20 cellular contexts compared by ENCODE assay signal in genomic region chr2:181170256-181170655, GRCh38.
A peak's percentile ranks its signal among the peaks of the same experiment; 100 is the strongest.
DNase-seq lines count a peak whose midpoint lies in the region; ATAC-seq and TF ChIP-seq lines count a peak whose summit lies in the region.
"Had no signal": no experiment of that assay in that cellular context is flagged by ENCODE, and none has a peak within 500 bp of the region (broad histone marks: within the 10 kb centered on the region; RNA-seq: fewer than 3 reads in every experiment).

No MANE protein-coding gene starts in this region.

- H3K4me3 ChIP-seq in GM23338: no peak overlapping the region
- H3K4me3 ChIP-seq: sigmoid colon, thyroid gland had no signal

- no peaks in the 10 kb centered on the region for H3K27me3 ChIP-seq in GM23338 (ENCODE audit: insufficient read depth)
- H3K27me3 ChIP-seq: sigmoid colon, thyroid gland had no signal

- TF ChIP-seq CTCF in GM23338 (conservative IDR thresholded peaks at IDR 0.05; ENCODE audit: low read depth in 2 of 2): no peak

- no peaks in the 10 kb centered on the region for H3F3A ChIP-seq in GM23338 (replicated peaks; ENCODE audit: low read depth)

- H3K36me3 Mint-ChIP-seq in activated naive CD8-positive, alpha-beta T cell: peaks cover 24% of the 10 kb centered on the region
- H3K36me3 Mint-ChIP-seq in activated naive CD8-positive, alpha-beta T cell treated with anti-CD3 and anti-CD28 coated beads for 36 hours: peaks cover 40% of the 10 kb centered on the region
- peaks cover 26% of the 10 kb centered on the region; the same call in 2 of the 3 replicates for H3K36me3 Mint-ChIP-seq in GM23338 (ENCODE audit: low read depth)
- H3K36me3 Mint-ChIP-seq in activated T-helper 2 cell treated with anti-CD3 and anti-CD28 coated beads, Interferon-gamma antibody, Interleukin-2, Interleukin-4, amounts not matched to agents 10 μg/mL and 5 μg/mL and 100 μg/mL, durations not matched to agents 14 hours and 24 hours and 36 hours (ENCODE audit: low read depth): peaks cover 46% of the 10 kb centered on the region
- H3K36me3 Mint-ChIP-seq: brain had no signal

- intact Hi-C loops in activated T-helper 2 cell treated with anti-CD3 and anti-CD28 coated beads, Interferon-gamma antibody, Interleukin-2, Interleukin-4, amounts not matched to agents 10 μg/mL and 5 μg/mL and 100 μg/mL, durations not matched to agents 14 hours and 24 hours and 36 hours (cut with micrococcal nuclease): loop anchor here (10.0 kb wide), 1 partner anchor 625 kb away; no protein-coding TSS in a partner anchor

- no peaks in the 10 kb centered on the region for H3K36me3 ChIP-seq in GM23338 (ENCODE audit: insufficient read depth)
- H3K36me3 ChIP-seq: sigmoid colon, thyroid gland had no signal

- H3K9me3 Mint-ChIP-seq in activated naive CD8-positive, alpha-beta T cell (ENCODE audit: low read depth): peaks cover 11% of the 10 kb centered on the region
- H3K9me3 Mint-ChIP-seq in activated naive CD8-positive, alpha-beta T cell treated with anti-CD3 and anti-CD28 coated beads for 36 hours: peaks cover 27% of the 10 kb centered on the region
- H3K9me3 Mint-ChIP-seq in GM23338: peaks cover 26% of the 10 kb centered on the region
- peaks cover 30% of the 10 kb centered on the region for H3K9me3 Mint-ChIP-seq in activated T-helper 2 cell treated with anti-CD3 and anti-CD28 coated beads, Interferon-gamma antibody, Interleukin-2, Interleukin-4, amounts not matched to agents 10 μg/mL and 5 μg/mL and 100 μg/mL, durations not matched to agents 14 hours and 24 hours and 36 hours

- H3K27ac ChIP-seq in GM23338 (ENCODE audit: low read depth): no peak overlapping the region
- H3K27ac ChIP-seq: sigmoid colon, thyroid gland had no signal

- ATAC-seq in GM23338: no peak
- ATAC-seq: activated CD4-positive, CD25-positive, alpha-beta regulatory T cell treated with anti-CD3 and anti-CD28 coated beads, Interleukin-2, amount 50 U/mL, for 24 hours; stimulated activated naive B cell treated with anti-CD40 and anti-IgM and Interleukin-4, amounts not matched to agents 10 μg/mL and 1 μg/mL and 100 μg/mL, for 72 hours had no signal

- peak overlapping the region; percentile 46 for H3K27ac Mint-ChIP-seq in activated naive CD8-positive, alpha-beta T cell
- H3K27ac Mint-ChIP-seq in activated naive CD8-positive, alpha-beta T cell treated with anti-CD3 and anti-CD28 coated beads for 36 hours: no peak overlapping the region
- H3K27ac Mint-ChIP-seq in GM23338: no peak overlapping the region
- peak overlapping the region; percentile 29 for H3K27ac Mint-ChIP-seq in activated T-helper 2 cell treated with anti-CD3 and anti-CD28 coated beads, Interferon-gamma antibody, Interleukin-2, Interleukin-4, amounts not matched to agents 10 μg/mL and 5 μg/mL and 100 μg/mL, durations not matched to agents 14 hours and 24 hours and 36 hours
- H3K27ac Mint-ChIP-seq: brain; dendritic cell treated with granulocyte-macrophage colony-stimulating factor and Interleukin-4, amounts not matched to agents 40 ng/mL and 50 ng/mL, for 4 days; H9; stimulated activated naive B cell treated with anti-CD40 and anti-IgM and Interleukin-4, amounts not matched to agents 10 μg/mL and 1 μg/mL and 100 μg/mL, for 72 hours had no signal

- H3K27me3 Mint-ChIP-seq in activated naive CD8-positive, alpha-beta T cell: no peaks in the 10 kb centered on the region
- no peaks in the 10 kb centered on the region for H3K27me3 Mint-ChIP-seq in activated naive CD8-positive, alpha-beta T cell treated with anti-CD3 and anti-CD28 coated beads for 36 hours
- H3K27me3 Mint-ChIP-seq in GM23338 (ENCODE audit: insufficient read depth, low read depth, poor library complexity): no peaks in the 10 kb centered on the region
- no peaks in the 10 kb centered on the region for H3K27me3 Mint-ChIP-seq in activated T-helper 2 cell treated with anti-CD3 and anti-CD28 coated beads, Interferon-gamma antibody, Interleukin-2, Interleukin-4, amounts not matched to agents 10 μg/mL and 5 μg/mL and 100 μg/mL, durations not matched to agents 14 hours and 24 hours and 36 hours (ENCODE audit: low read depth)
- H3K27me3 Mint-ChIP-seq: dendritic cell treated with granulocyte-macrophage colony-stimulating factor and Interleukin-4, amounts not matched to agents 40 ng/mL and 50 ng/mL, for 4 days; stimulated activated naive B cell treated with anti-CD40 and anti-IgM and Interleukin-4, amounts not matched to agents 10 μg/mL and 1 μg/mL and 100 μg/mL, for 72 hours had no signal

- DNase-seq in activated naive CD8-positive, alpha-beta T cell treated with anti-CD3 and anti-CD28 coated beads for 36 hours: no peak
- DNase-seq in GM23338 (ENCODE audit: low spot score) (no peak), dermis blood vessel endothelial cell (no peak), MV-4-11 (lab: John Stamatoyannopoulos, UW) (no peak), activated gamma-delta T cell (lab: John Stamatoyannopoulos, UW) (no peak), NCI-H510A treated with DMSO at 0.1 percent for 48 hours (lab: John Stamatoyannopoulos, UW) (no peak)
- no peak for DNase-seq in activated T-helper 2 cell treated with anti-CD3 and anti-CD28 coated beads, Interferon-gamma antibody, Interleukin-2, Interleukin-4, amounts not matched to agents 10 μg/mL and 5 μg/mL and 100 μg/mL, durations not matched to agents 14 hours and 24 hours and 36 hours (ENCODE audit: low spot score)
- DNase-seq: activated T-cell treated with anti-CD3 and anti-CD28 coated beads for 4 hours; H9; NCI-H1436; NCI-H2171 treated with DMSO at 0.1 percent for 48 hours; NCI-H748 treated with DMSO at 0.1 percent for 48 hours; sigmoid colon; stimulated activated naive B cell treated with anti-CD40 and anti-IgM and Interleukin-4, amounts not matched to agents 10 μg/mL and 1 μg/mL and 100 μg/mL, for 72 hours; T1000; thyroid gland had no signal

- H3K79me2 ChIP-seq in GM23338 (replicated peaks; ENCODE audit: insufficient read depth): no peaks in the 10 kb centered on the region

- no peaks in the 10 kb centered on the region; the same call in 1 of the 2 replicates for H3K9me2 ChIP-seq in GM23338 (ENCODE audit: insufficient read depth)

- H3K4me2 ChIP-seq in GM23338: no peak overlapping the region

- peak overlapping the region; percentile 43; the same call in 1 of the 2 replicates for H2AFZ ChIP-seq in GM23338

- H3K4me1 Mint-ChIP-seq in activated naive CD8-positive, alpha-beta T cell (ENCODE audit: low read depth): peaks cover 43% of the 10 kb centered on the region
- H3K4me1 Mint-ChIP-seq in activated naive CD8-positive, alpha-beta T cell treated with anti-CD3 and anti-CD28 coated beads for 36 hours: peaks cover 39% of the 10 kb centered on the region
- peaks cover 13% of the 10 kb centered on the region for H3K4me1 Mint-ChIP-seq in GM23338
- H3K4me1 Mint-ChIP-seq in activated T-helper 2 cell treated with anti-CD3 and anti-CD28 coated beads, Interferon-gamma antibody, Interleukin-2, Interleukin-4, amounts not matched to agents 10 μg/mL and 5 μg/mL and 100 μg/mL, durations not matched to agents 14 hours and 24 hours and 36 hours (ENCODE audit: low read depth): peaks cover 51% of the 10 kb centered on the region

- no peaks in the 10 kb centered on the region for H4K20me1 ChIP-seq in GM23338 (replicated peaks; ENCODE audit: insufficient read depth)

- H3K4me1 ChIP-seq in GM23338 (ENCODE audit: insufficient read depth): peaks cover 14% of the 10 kb centered on the region
- H3K4me1 ChIP-seq: thyroid gland had no signal

- H3K4me3 Mint-ChIP-seq in activated naive CD8-positive, alpha-beta T cell: no peak overlapping the region
- H3K4me3 Mint-ChIP-seq in activated naive CD8-positive, alpha-beta T cell treated with anti-CD3 and anti-CD28 coated beads for 36 hours: no peak overlapping the region
- no peak overlapping the region for H3K4me3 Mint-ChIP-seq in GM23338
- no peak overlapping the region for H3K4me3 Mint-ChIP-seq in activated T-helper 2 cell treated with anti-CD3 and anti-CD28 coated beads, Interferon-gamma antibody, Interleukin-2, Interleukin-4, amounts not matched to agents 10 μg/mL and 5 μg/mL and 100 μg/mL, durations not matched to agents 14 hours and 24 hours and 36 hours (ENCODE audit: low read depth)
- H3K4me3 Mint-ChIP-seq: brain; dendritic cell treated with granulocyte-macrophage colony-stimulating factor and Interleukin-4, amounts not matched to agents 40 ng/mL and 50 ng/mL, for 4 days; H9; stimulated activated naive B cell treated with anti-CD40 and anti-IgM and Interleukin-4, amounts not matched to agents 10 μg/mL and 1 μg/mL and 100 μg/mL, for 72 hours had no signal

TF ChIP-seq in GM23338, 12 proteins besides CTCF, POLR2A, EP300 and RAD21:
- TF ChIP-seq ETS1 (IDR thresholded peaks at IDR 0.05): no peak
TF ChIP-seq in GM23338: peak in this region for 0.

Comparison
In these comparisons a context has a peak if more than half of its experiments do, and no peak if none do; other contexts are left out.
1. H3K27ac Mint-ChIP-seq: peak in activated naive CD8-positive, alpha-beta T cell (single experiment) and activated T-helper 2 cell treated with anti-CD3 and anti-CD28 coated beads, Interferon-gamma antibody, Interleukin-2, Interleukin-4, amounts not matched to agents 10 μg/mL and 5 μg/mL and 100 μg/mL, durations not matched to agents 14 hours and 24 hours and 36 hours (single experiment); none in activated naive CD8-positive, alpha-beta T cell treated with anti-CD3 and anti-CD28 coated beads for 36 hours (single experiment) and GM23338 (single experiment).